ENCODE assay signal across 11 cellular contexts in genomic region chr12:123391546-123392343, GRCh38. TPM values are rescaled to one million over a fixed set of nuclear protein-coding genes. Genes with fewer than 3 reads are reported as not detected.
DNase-seq lines count a peak whose midpoint lies in the region; ATAC-seq and TF ChIP-seq lines count a peak whose summit lies in the region.
"Had no signal": no experiment of that assay in that cellular context is flagged by ENCODE, and none has a peak within 500 bp of the region (broad histone marks: within the 10 kb centered on the region; RNA-seq: fewer than 3 reads in every experiment).

No MANE protein-coding gene starts in this region.

- peak overlapping the region; percentile 93 for H3K27ac Mint-ChIP-seq in T-helper 17 cell

- H3K79me2 ChIP-seq in DND-41 (ENCODE audit: insufficient read depth, low read length), result peaks cover 88% of the 10 kb centered on the region

- H3K36me3 ChIP-seq in DND-41 (ENCODE audit: insufficient read depth, low read length), result peaks cover 68% of the 10 kb centered on the region
- H3K36me3 ChIP-seq in skeletal muscle satellite cell (ENCODE audit: insufficient read depth, low read length), result peaks cover 58% of the 10 kb centered on the region
- H3K36me3 ChIP-seq in tibial nerve, result peaks cover 0 to 61% (median 20%) of the 10 kb centered on the region in 3 donors

- peaks cover 41% of the 10 kb centered on the region for H3K4me1 Mint-ChIP-seq in T-helper 17 cell

- no peak for TF ChIP-seq EP300 in tibial nerve (IDR thresholded peaks at IDR 0.05)

- H4K20me1 ChIP-seq in DND-41 (ENCODE audit: insufficient read depth, low read length), result peaks cover 29% of the 10 kb centered on the region; the same call in 1 of the 2 replicates

- no peak for DNase-seq in DND-41
- no peak for DNase-seq in T-helper 17 cell
- peak; percentile 23 to 50 for DNase-seq in foreskin fibroblast
- no peak for DNase-seq in SKM-1 treated with dmso at 0.1 percent for 144 hours (lab: John Stamatoyannopoulos, UW; ENCODE audit: unreplicated experiment)
- DNase-seq in tibial nerve (ENCODE audit: low spot score in 2 of 2), result no peak
- no peak for DNase-seq in Right ventricle myocardium superior
- DNase-seq in OCI-M2 (lab: John Stamatoyannopoulos, UW; ENCODE audit: unreplicated experiment), result no peak
- DNase-seq: body of pancreas, foreskin keratinocyte had no signal

- WGBS in tibial nerve, 2 donors, result 53 to 63% methylated on average over 8 of the region's 8 CpGs

- TF ChIP-seq CTCF in DND-41 (IDR thresholded peaks at IDR 0.05; ENCODE audit: borderline replicate concordance, extremely low read depth, low read length, poor library complexity, severe bottlenecking), result no peak
- no peak for TF ChIP-seq CTCF in foreskin fibroblast (IDR thresholded peaks at IDR 0.05; ENCODE audit: low read depth, low read length)
- TF ChIP-seq CTCF in tibial nerve (IDR thresholded peaks at IDR 0.05), result no peak

- H3K36me3 Mint-ChIP-seq in T-helper 17 cell (ENCODE audit: low read depth), result peaks cover 2% of the 10 kb centered on the region

- H3K4me3 Mint-ChIP-seq in T-helper 17 cell, result peak overlapping the region; percentile 94

- H3K4me2 ChIP-seq in DND-41 (ENCODE audit: insufficient read depth, low read length), result peak overlapping the region; percentile 21; the same call in 1 of the 2 replicates
- peak overlapping the region; percentile 2 for H3K4me2 ChIP-seq in skeletal muscle satellite cell (ENCODE audit: low read length)

- no peak overlapping the region for H3K9ac ChIP-seq in DND-41 (ENCODE audit: low read depth, low read length)
- H3K9ac ChIP-seq in skeletal muscle satellite cell (ENCODE audit: low read depth, low read length), result no peak overlapping the region

- intact Hi-C loops in Right ventricle myocardium superior (cut with DNase I), result no loop called here

- no peaks in the 10 kb centered on the region for H3K9me3 ChIP-seq in DND-41 (ENCODE audit: insufficient read depth, low read length, severe bottlenecking)
- H3K9me3 ChIP-seq in T-helper 17 cell (ENCODE audit: control insufficient read depth, low read length, poor library complexity, severe bottlenecking), result no peaks in the 10 kb centered on the region
- H3K9me3 ChIP-seq in skeletal muscle satellite cell (replicated peaks; ENCODE audit: low read length), result no peaks in the 10 kb centered on the region
- no peaks in the 10 kb centered on the region for H3K9me3 ChIP-seq in tibial nerve
- H3K9me3 ChIP-seq: body of pancreas had no signal

- H3K27me3 ChIP-seq in DND-41 (ENCODE audit: insufficient read depth, low read length, poor library complexity) (no peaks in the 10 kb centered on the region), skeletal muscle satellite cell (ENCODE audit: control insufficient read depth, insufficient read depth, low read length) (no peaks in the 10 kb centered on the region), tibial nerve (no peaks in the 10 kb centered on the region)
- H3K27me3 ChIP-seq: body of pancreas, foreskin keratinocyte had no signal

- TF ChIP-seq POLR2A in tibial nerve (IDR thresholded peaks at IDR 0.05), result no peak

- H3K27ac ChIP-seq in DND-41 (ENCODE audit: low read length) (no peak overlapping the region), tibial nerve (peak overlapping the region in 1 of 4 donors; percentile 33)
- H3K27ac ChIP-seq: foreskin keratinocyte had no signal

- ATAC-seq in DND-41 (ENCODE audit: insufficient read depth, low read depth) (no peak), T-helper 17 cell (no peak), Right ventricle myocardium superior (ENCODE audit: poor library complexity) (no peak)
- ATAC-seq: body of pancreas, foreskin keratinocyte, left lobe of liver had no signal

- no peaks in the 10 kb centered on the region for H3K27me3 Mint-ChIP-seq in T-helper 17 cell

- no peak overlapping the region for H2AFZ ChIP-seq in DND-41 (ENCODE audit: low read depth, low read length)

- H3K4me3 ChIP-seq in DND-41 (ENCODE audit: low read depth in 1 of 2, low read length in 2 of 2) (no peak overlapping the region), foreskin fibroblast (ENCODE audit: low read depth in 1 of 2, low read length in 2 of 2) (peak overlapping the region in 1 of 2 donors; percentile 41), skeletal muscle satellite cell (ENCODE audit: low read length) (no peak overlapping the region), tibial nerve (no peak overlapping the region)
- H3K4me3 ChIP-seq: body of pancreas had no signal

- H3K4me1 ChIP-seq in DND-41 (ENCODE audit: insufficient read depth, low read length) (peaks cover 49% of the 10 kb centered on the region), skeletal muscle satellite cell (ENCODE audit: control insufficient read depth, insufficient read depth, low read length) (peaks cover 39% of the 10 kb centered on the region), tibial nerve (peaks cover 0 to 45% (median 18%) of the 10 kb centered on the region in 4 donors)

RNA-seq across cellular contexts. Expression of gene KMT5A, which starts 7.8 kb away (rescaled TPM):
- 10 to 100 TPM; 32.3 to 34.9 TPM for total RNA-seq in T-helper 17 cell
- 38.0 and 45.4 TPM in 2 replicates for total RNA-seq in skeletal muscle satellite cell (2012; rRNA removed)
- 10 to 100 TPM; 16.5 to 34.5 (median 27.0) TPM for total RNA-seq in tibial nerve
- 31.8 TPM for total RNA-seq in Right ventricle myocardium superior

RNA-seq across cellular contexts. Expression of gene SBNO1, which starts 27.1 kb away (rescaled TPM):
- total RNA-seq in T-helper 17 cell, result 10 to 100 TPM; 29.5 to 33.6 TPM
- 23.8 and 28.4 TPM in 2 replicates for total RNA-seq in skeletal muscle satellite cell (2012; rRNA removed)
- 10 to 100 TPM; 13.9 to 25.8 (median 17.8) TPM for total RNA-seq in tibial nerve
- 25.3 TPM for total RNA-seq in Right ventricle myocardium superior

RNA-seq across cellular contexts. Expression of gene RILPL2, which starts 44.7 kb away (rescaled TPM):
- total RNA-seq in T-helper 17 cell (10 to 100 TPM in 1 of 2 donors, 1 to 10 TPM in 1; 9.6 to 11.8 TPM), tibial nerve (1 to 10 TPM; 5.2 to 6.9 (median 6.1) TPM), Right ventricle myocardium superior (1.9 TPM)
- total RNA-seq in skeletal muscle satellite cell (2012; rRNA removed), result 1.3 and 2.3 TPM in 2 replicates

Comparison
In these comparisons a context has a peak if more than half of its experiments do, and no peak if none do; other contexts are left out.
1. DNase-seq: peak in foreskin fibroblast (2 of 2); none in DND-41 (single experiment), T-helper 17 cell (0 of 3), SKM-1 treated with dmso at 0.1 percent for 144 hours (single experiment), tibial nerve (0 of 2), Right ventricle myocardium superior (single experiment) and OCI-M2 (single experiment).